Comparison of ENCODE assay signal across 10 cellular contexts in genomic region chr11:85844439-85845051, GRCh38. TPM values are rescaled to one million over a fixed set of nuclear protein-coding genes. Genes with fewer than 3 reads are reported as not detected.
DNase-seq lines count a peak whose midpoint lies in the region; ATAC-seq and TF ChIP-seq lines count a peak whose summit lies in the region.
"Had no signal": no experiment of that assay in that cellular context is flagged by ENCODE, and none has a peak within 500 bp of the region (broad histone marks: within the 10 kb centered on the region; RNA-seq: fewer than 3 reads in every experiment).

No MANE protein-coding gene starts in this region.

- H3K27me3 ChIP-seq in left lung (no peaks in the 10 kb centered on the region), transverse colon (no peaks in the 10 kb centered on the region)

- peak; percentile 51 for DNase-seq in Calu3
- no peak for DNase-seq in activated CD8-positive, alpha-beta T cell treated with anti-CD3 and anti-CD28 coated beads, Interleukin-2, amount 10 ng/mL, durations not matched to agents 7 days and 5 days
- no peak for DNase-seq in left lung
- no peak for DNase-seq in NCI-H2107 (lab: John Stamatoyannopoulos, UW)
- DNase-seq in transverse colon = no peak
- DNase-seq: T-helper 1 cell had no signal

- H3K27me3 Mint-ChIP-seq in Calu3 (ENCODE audit: unreplicated experiment) = no peaks in the 10 kb centered on the region
- H3K27me3 Mint-ChIP-seq in activated CD8-positive, alpha-beta T cell treated with anti-CD3 and anti-CD28 coated beads, Interleukin-2, amount 10 ng/mL, durations not matched to agents 7 days and 5 days (ENCODE audit: low read depth) = no peaks in the 10 kb centered on the region

- TF ChIP-seq CTCF in Calu3 (IDR thresholded peaks at IDR 0.05; ENCODE audit: unreplicated experiment) (no peak), left lung (IDR thresholded peaks at IDR 0.05) (no peak), transverse colon (IDR thresholded peaks at IDR 0.05) (no peak)

- peaks cover 13% of the 10 kb centered on the region for H3K4me1 Mint-ChIP-seq in Calu3 (ENCODE audit: low read depth, unreplicated experiment)
- peaks cover 8% of the 10 kb centered on the region for H3K4me1 Mint-ChIP-seq in activated CD8-positive, alpha-beta T cell treated with anti-CD3 and anti-CD28 coated beads, Interleukin-2, amount 10 ng/mL, durations not matched to agents 7 days and 5 days (ENCODE audit: low read depth)

- in situ Hi-C loops in transverse colon (cut with MboI; ENCODE audit: low pct_ligation_motif_present in 1 of 4, low pct_unique_long_range_greater_than_20kb in 1 of 4, low sequenced_read_pairs in 3 of 4) = loop anchor here in 1 of 4 donors (25.0 kb wide), 1 partner anchor 232 kb away; no protein-coding TSS in a partner anchor

- no TSS peak for BruUV-seq in Calu3 (replicated peaks; lab: Mats Ljungman, UMichigan)

- POLR2A ChIA-PET in activated CD8-positive, alpha-beta T cell treated with anti-CD3 and anti-CD28 coated beads, Interleukin-2, amount 10 ng/mL, durations not matched to agents 7 days and 5 days (lab: Charles Lee) = no interaction called here

- no peak for TF ChIP-seq POLR2A in transverse colon (IDR thresholded peaks at IDR 0.05)

- no peak for TF ChIP-seq EP300 in transverse colon (IDR thresholded peaks at IDR 0.05; ENCODE audit: low read depth)

- no peaks in the 10 kb centered on the region for H3K9me3 Mint-ChIP-seq in Calu3 (ENCODE audit: low read depth, unreplicated experiment)
- H3K9me3 Mint-ChIP-seq in activated CD8-positive, alpha-beta T cell treated with anti-CD3 and anti-CD28 coated beads, Interleukin-2, amount 10 ng/mL, durations not matched to agents 7 days and 5 days (ENCODE audit: insufficient read depth) = no peaks in the 10 kb centered on the region

- no peaks in the 10 kb centered on the region for H3K36me3 ChIP-seq in left lung
- no peaks in the 10 kb centered on the region for H3K36me3 ChIP-seq in transverse colon

- intact Hi-C loops in Calu3 (cut with micrococcal nuclease; ENCODE audit: unreplicated experiment) = loop anchor here (10.0 kb wide), 1 partner anchor 250 kb away; no protein-coding TSS in a partner anchor
- intact Hi-C loops in left lung (cut with DNase I) = no loop called here
- intact Hi-C loops in transverse colon (cut with DNase I; ENCODE audit: low total_unique reads) = no loop called here

- H3K4me1 ChIP-seq in left lung (peaks cover 0 to 9% of the 10 kb centered on the region in 2 donors), transverse colon (peaks cover 0 to 6% (median 0%) of the 10 kb centered on the region in 4 donors)

- H3K27ac ChIP-seq in left lung (peak overlapping the region in 1 of 2 donors; percentile 41), transverse colon (no peak overlapping the region)

- no peaks in the 10 kb centered on the region for H3K36me3 Mint-ChIP-seq in Calu3 (ENCODE audit: insufficient read depth, unreplicated experiment)
- no peaks in the 10 kb centered on the region for H3K36me3 Mint-ChIP-seq in activated CD8-positive, alpha-beta T cell treated with anti-CD3 and anti-CD28 coated beads, Interleukin-2, amount 10 ng/mL, durations not matched to agents 7 days and 5 days (ENCODE audit: low read depth)

- 62 to 69% methylated on average over 2 of the region's 2 CpGs for WGBS in transverse colon (ENCODE audit: low coverage in 1 of 2), 2 donors

- no peaks in the 10 kb centered on the region for H3K9me3 ChIP-seq in left lung
- H3K9me3 ChIP-seq in transverse colon = no peaks in the 10 kb centered on the region

- CTCF ChIA-PET in Calu3 (lab: Charles Lee) = no interaction called here
- CTCF ChIA-PET in activated CD8-positive, alpha-beta T cell treated with anti-CD3 and anti-CD28 coated beads, Interleukin-2, amount 10 ng/mL, durations not matched to agents 7 days and 5 days (lab: Charles Lee) = interaction anchor here (1.1 kb wide), 1 partner anchor 10 kb away, joined by 4 read pairs; the partner anchor contains the start of gene CCDC83

- no peak overlapping the region for H3K4me3 Mint-ChIP-seq in Calu3 (ENCODE audit: low read depth, unreplicated experiment)
- no peak overlapping the region for H3K4me3 Mint-ChIP-seq in activated CD8-positive, alpha-beta T cell treated with anti-CD3 and anti-CD28 coated beads, Interleukin-2, amount 10 ng/mL, durations not matched to agents 7 days and 5 days

- peak overlapping the region; percentile 78 for H3K27ac Mint-ChIP-seq in Calu3 (ENCODE audit: unreplicated experiment)
- peak overlapping the region; percentile 4 for H3K27ac Mint-ChIP-seq in activated CD8-positive, alpha-beta T cell treated with anti-CD3 and anti-CD28 coated beads, Interleukin-2, amount 10 ng/mL, durations not matched to agents 7 days and 5 days

- ATAC-seq in HG03175 (IDR thresholded peaks at IDR 0.05; ENCODE audit: unreplicated experiment) (peak; percentile 49), left lung (peak; percentile 92), HG03039 (IDR thresholded peaks at IDR 0.05; ENCODE audit: unreplicated experiment) (no peak), GM21723 (IDR thresholded peaks at IDR 0.05; ENCODE audit: unreplicated experiment) (no peak)
- peak; percentile 36 for ATAC-seq in activated CD8-positive, alpha-beta T cell treated with anti-CD3 and anti-CD28 coated beads, Interleukin-2, amount 10 ng/mL, durations not matched to agents 7 days and 5 days

- no peak overlapping the region for H3K4me3 ChIP-seq in left lung
- no peak overlapping the region for H3K4me3 ChIP-seq in transverse colon

RNA-seq across cellular contexts. Expression of gene CCDC83, which starts 10.6 kb away (rescaled TPM):
- total RNA-seq in Calu3 (2022) (not detected in 2 replicates), left lung (not detected), transverse colon (not detected)
- total RNA-seq in activated CD8-positive, alpha-beta T cell treated with anti-CD3 and anti-CD28 coated beads, Interleukin-2, amount 10 ng/mL, durations not matched to agents 7 days and 5 days = not detected
- total RNA-seq: urinary bladder had no signal

RNA-seq across cellular contexts. Expression of gene SYTL2, which starts 33.6 kb away (rescaled TPM):
- total RNA-seq in Calu3 (2022) (10.6 and 19.1 TPM in 2 replicates), left lung (10 to 100 TPM; 21.3 to 39.7 TPM), transverse colon (1,000 to 10,000 TPM in 1 of 4 donors, 100 to 1,000 TPM in 3; 140 to 1,280 (median 344) TPM)
- total RNA-seq in activated CD8-positive, alpha-beta T cell treated with anti-CD3 and anti-CD28 coated beads, Interleukin-2, amount 10 ng/mL, durations not matched to agents 7 days and 5 days = 10 to 100 TPM; 29.3 to 31.2 TPM

Comparison
In these comparisons a context has a peak if more than half of its experiments do, and no peak if none do; other contexts are left out.
1. ATAC-seq: peak in HG03175 (single experiment), activated CD8-positive, alpha-beta T cell treated with anti-CD3 and anti-CD28 coated beads, Interleukin-2, amount 10 ng/mL, durations not matched to agents 7 days and 5 days (single experiment) and left lung (single experiment); none in HG03039 (single experiment) and GM21723 (single experiment).